In the genomic region with DNA sequence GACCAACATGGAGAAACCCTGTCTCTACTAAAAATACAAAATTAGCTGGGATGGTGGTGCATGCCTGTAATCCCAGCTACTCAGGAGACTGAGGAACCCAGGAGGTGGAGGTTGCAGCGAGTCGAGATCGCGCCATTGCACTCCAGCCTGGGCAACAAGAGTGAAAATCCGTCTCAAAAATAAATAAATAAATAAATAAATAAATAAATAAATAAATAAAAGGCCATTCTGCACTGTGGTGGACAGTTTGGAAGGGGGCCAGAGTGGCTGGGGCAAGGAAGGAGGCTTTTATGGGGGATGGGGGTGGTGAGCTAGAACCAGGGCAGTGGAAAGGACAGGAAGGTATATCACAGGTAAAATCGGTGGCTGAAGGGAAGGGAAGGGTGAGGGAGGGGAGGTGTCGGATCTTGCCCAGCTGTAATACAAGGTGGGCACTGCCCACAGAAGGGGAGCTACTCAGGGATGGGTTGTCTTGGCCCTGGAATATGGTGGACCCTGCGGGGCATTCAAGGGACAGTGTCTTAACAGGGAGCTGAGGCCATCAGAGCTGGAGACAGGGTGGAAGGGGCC, we compare ENCODE assay signal across 8 cellular contexts. TPM values are rescaled to one million over a fixed set of nuclear protein-coding genes. Genes with fewer than 3 reads are reported as not detected.
A peak's percentile ranks its signal among the peaks of the same experiment; 100 is the strongest.
DNase-seq lines count a peak whose midpoint lies in the region; ATAC-seq lines count a peak whose summit lies in the region.
"Not testable (repeated sequence)": the region's sequence is repeated elsewhere in the genome, so short reads cannot be mapped to it uniquely, and the experiment has no call there.
"Had no signal": no experiment of that assay in that cellular context is flagged by ENCODE, and none has a peak within 500 bp of the region (broad histone marks: within the 10 kb centered on the region; RNA-seq: fewer than 3 reads in every experiment).

No MANE protein-coding gene starts in this region.

- not testable (repeated sequence) for H3K4ac ChIP-seq in neuronal stem cell (ENCODE audit: low read length)

- peaks cover 16% of the 10 kb centered on the region for H3K79me1 ChIP-seq in neuronal stem cell (ENCODE audit: low read depth, low read length)

- H3K36me3 ChIP-seq in CD8-positive, alpha-beta memory T cell (ENCODE audit: insufficient read depth, low read length), result not testable (repeated sequence)
- peaks cover 19 to 21% of the 10 kb centered on the region in 2 donors for H3K36me3 ChIP-seq in neuronal stem cell (replicated peaks in 1 of 2; ENCODE audit: control insufficient read depth in 2 of 2, insufficient read depth in 2 of 2, low read length in 2 of 2)

- H4K91ac ChIP-seq in neuronal stem cell (ENCODE audit: low read depth, low read length, poor library complexity), result not testable (repeated sequence)

- H3K36me3 Mint-ChIP-seq in CD8-positive, alpha-beta memory T cell, result peaks cover 0 to 19% (median 4%) of the 10 kb centered on the region in 3 donors
- H3K36me3 Mint-ChIP-seq in T-helper 2 cell treated with Interferon-gamma antibody and Interleukin-4, amounts not matched to agents 5 μg/mL and 100 μg/mL, for 36 hours (ENCODE audit: low read depth), result peaks cover 11% of the 10 kb centered on the region
- not testable (repeated sequence) for H3K36me3 Mint-ChIP-seq in activated CD8-positive, alpha-beta memory T cell treated with anti-CD3 and anti-CD28 coated beads, Interleukin-2, amount 10 ng/mL, durations not matched to agents 7 days and 5 days; activated naive CD4-positive, alpha-beta T cell treated with anti-CD3 and anti-CD28 coated beads, Interleukin-2, amount 50 U/mL, for 24 hours; naive B cell
- peaks cover 22% of the 10 kb centered on the region for H3K36me3 Mint-ChIP-seq in dendritic cell treated with granulocyte-macrophage colony-stimulating factor and Interleukin-4, amounts not matched to agents 40 ng/mL and 50 ng/mL, for 4 days (ENCODE audit: low read depth)

- H3K27ac ChIP-seq in CD8-positive, alpha-beta memory T cell (ENCODE audit: low read depth, low read length); neuronal stem cell (replicated peaks; ENCODE audit: low read length): not testable (repeated sequence)

- not testable (repeated sequence) for H2BK12ac ChIP-seq in neuronal stem cell (ENCODE audit: low read length)

- not testable (repeated sequence) for H2BK120ac ChIP-seq in neuronal stem cell (ENCODE audit: low read depth, low read length)

- not testable (repeated sequence) for H3K27me3 ChIP-seq in CD8-positive, alpha-beta memory T cell (ENCODE audit: insufficient read depth, low read length, poor library complexity, severe bottlenecking)
- H3K27me3 ChIP-seq in neuronal stem cell (ENCODE audit: control insufficient read depth in 3 of 3, insufficient read depth in 3 of 3, low read depth in 1 of 3, low read length in 3 of 3), result peaks cover 0 to 16% (median 8%) of the 10 kb centered on the region in 3 experiments

- CTCF ChIA-PET in CD8-positive, alpha-beta memory T cell (lab: Charles Lee), result interaction anchor here (3.9 kb wide), 1 partner anchor 9 kb away, joined by 17 read pairs; no protein-coding TSS in a partner anchor
- CTCF ChIA-PET in activated CD8-positive, alpha-beta memory T cell treated with anti-CD3 and anti-CD28 coated beads, Interleukin-2, amount 10 ng/mL, durations not matched to agents 7 days and 5 days (lab: Charles Lee), result interaction anchor here (1.3 to 3.9 kb wide), 2 partner anchors 8 to 48 kb away, joined by 5 to 19 read pairs; partner anchors contain the start of gene ECI1

- not testable (repeated sequence) for H2BK5ac ChIP-seq in neuronal stem cell (ENCODE audit: low read length)

- POLR2A ChIA-PET in CD8-positive, alpha-beta memory T cell (lab: Charles Lee), result interaction anchor here (1.0 kb wide), 1 partner anchor 8 kb away, joined by 3 read pairs; no protein-coding TSS in a partner anchor

- intact Hi-C loops in dendritic cell treated with granulocyte-macrophage colony-stimulating factor and Interleukin-4, amounts not matched to agents 40 ng/mL and 50 ng/mL, for 4 days (cut with micrococcal nuclease), result not testable (repeated sequence)

- peak overlapping the region in 5 of 7 donors; percentile 51 to 88 (median 71) for H3K4me3 Mint-ChIP-seq in CD8-positive, alpha-beta memory T cell
- peak overlapping the region; percentile 49 for H3K4me3 Mint-ChIP-seq in T-helper 2 cell treated with Interferon-gamma antibody and Interleukin-4, amounts not matched to agents 5 μg/mL and 100 μg/mL, for 36 hours
- H3K4me3 Mint-ChIP-seq in activated CD8-positive, alpha-beta memory T cell treated with anti-CD3 and anti-CD28 coated beads, Interleukin-2, amount 10 ng/mL, durations not matched to agents 7 days and 5 days, result peak overlapping the region; percentile 5
- peak overlapping the region; percentile 66 for H3K4me3 Mint-ChIP-seq in activated naive CD4-positive, alpha-beta T cell treated with anti-CD3 and anti-CD28 coated beads, Interleukin-2, amount 50 U/mL, for 24 hours
- not testable (repeated sequence) for H3K4me3 Mint-ChIP-seq in dendritic cell treated with granulocyte-macrophage colony-stimulating factor and Interleukin-4, amounts not matched to agents 40 ng/mL and 50 ng/mL, for 4 days
- peak overlapping the region in 7 of 8 donors; percentile 52 to 88 (median 68) for H3K4me3 Mint-ChIP-seq in naive B cell

- peaks cover 10 to 11% of the 10 kb centered on the region in 2 donors for H3K27me3 Mint-ChIP-seq in CD8-positive, alpha-beta memory T cell
- H3K27me3 Mint-ChIP-seq in T-helper 2 cell treated with Interferon-gamma antibody and Interleukin-4, amounts not matched to agents 5 μg/mL and 100 μg/mL, for 36 hours (ENCODE audit: low read depth), result peaks cover 19% of the 10 kb centered on the region
- H3K27me3 Mint-ChIP-seq in activated CD8-positive, alpha-beta memory T cell treated with anti-CD3 and anti-CD28 coated beads, Interleukin-2, amount 10 ng/mL, durations not matched to agents 7 days and 5 days, result peaks cover 24% of the 10 kb centered on the region
- not testable (repeated sequence) for H3K27me3 Mint-ChIP-seq in activated naive CD4-positive, alpha-beta T cell treated with anti-CD3 and anti-CD28 coated beads, Interleukin-2, amount 50 U/mL, for 24 hours
- H3K27me3 Mint-ChIP-seq in dendritic cell treated with granulocyte-macrophage colony-stimulating factor and Interleukin-4, amounts not matched to agents 40 ng/mL and 50 ng/mL, for 4 days, result peaks cover 42% of the 10 kb centered on the region
- peaks cover 7 to 28% (median 21%) of the 10 kb centered on the region in 3 donors for H3K27me3 Mint-ChIP-seq in naive B cell

- not testable (repeated sequence) for H3K9ac ChIP-seq in neuronal stem cell (ENCODE audit: low read depth, low read length, poor library complexity)

- H3K4me1 ChIP-seq in CD8-positive, alpha-beta memory T cell (ENCODE audit: insufficient read depth, low read length), result peaks cover 17% of the 10 kb centered on the region
- H3K4me1 ChIP-seq in neuronal stem cell (ENCODE audit: control insufficient read depth in 2 of 2, insufficient read depth in 1 of 2, low read depth in 1 of 2, low read length in 2 of 2), result not testable (repeated sequence)

- H3K9me3 Mint-ChIP-seq in CD8-positive, alpha-beta memory T cell; T-helper 2 cell treated with Interferon-gamma antibody and Interleukin-4, amounts not matched to agents 5 μg/mL and 100 μg/mL, for 36 hours; activated CD8-positive, alpha-beta memory T cell treated with anti-CD3 and anti-CD28 coated beads, Interleukin-2, amount 10 ng/mL, durations not matched to agents 7 days and 5 days (ENCODE audit: low read depth); activated naive CD4-positive, alpha-beta T cell treated with anti-CD3 and anti-CD28 coated beads, Interleukin-2, amount 50 U/mL, for 24 hours; dendritic cell treated with granulocyte-macrophage colony-stimulating factor and Interleukin-4, amounts not matched to agents 40 ng/mL and 50 ng/mL, for 4 days; naive B cell: not testable (repeated sequence)

- peaks cover 14 to 32% (median 21%) of the 10 kb centered on the region in 3 donors for H3K4me1 Mint-ChIP-seq in CD8-positive, alpha-beta memory T cell
- H3K4me1 Mint-ChIP-seq in T-helper 2 cell treated with Interferon-gamma antibody and Interleukin-4, amounts not matched to agents 5 μg/mL and 100 μg/mL, for 36 hours (ENCODE audit: low read depth), result not testable (repeated sequence)
- H3K4me1 Mint-ChIP-seq in activated CD8-positive, alpha-beta memory T cell treated with anti-CD3 and anti-CD28 coated beads, Interleukin-2, amount 10 ng/mL, durations not matched to agents 7 days and 5 days, result peaks cover 25% of the 10 kb centered on the region
- peaks cover 20% of the 10 kb centered on the region for H3K4me1 Mint-ChIP-seq in activated naive CD4-positive, alpha-beta T cell treated with anti-CD3 and anti-CD28 coated beads, Interleukin-2, amount 50 U/mL, for 24 hours
- H3K4me1 Mint-ChIP-seq in dendritic cell treated with granulocyte-macrophage colony-stimulating factor and Interleukin-4, amounts not matched to agents 40 ng/mL and 50 ng/mL, for 4 days (ENCODE audit: low read depth), result peaks cover 42% of the 10 kb centered on the region
- peaks cover 17 to 31% (median 20%) of the 10 kb centered on the region in 3 donors for H3K4me1 Mint-ChIP-seq in naive B cell

- H2AFZ ChIP-seq in neuronal stem cell (ENCODE audit: low read length), result not testable (repeated sequence)

- peak overlapping the region; percentile 5 for H2BK15ac ChIP-seq in neuronal stem cell (ENCODE audit: low read length)

- H3K27ac Mint-ChIP-seq in CD8-positive, alpha-beta memory T cell, result peak overlapping the region in 2 of 8 donors; percentile 11 to 58
- peak overlapping the region; percentile 6 for H3K27ac Mint-ChIP-seq in T-helper 2 cell treated with Interferon-gamma antibody and Interleukin-4, amounts not matched to agents 5 μg/mL and 100 μg/mL, for 36 hours
- not testable (repeated sequence) for H3K27ac Mint-ChIP-seq in activated CD8-positive, alpha-beta memory T cell treated with anti-CD3 and anti-CD28 coated beads, Interleukin-2, amount 10 ng/mL, durations not matched to agents 7 days and 5 days
- H3K27ac Mint-ChIP-seq in activated naive CD4-positive, alpha-beta T cell treated with anti-CD3 and anti-CD28 coated beads, Interleukin-2, amount 50 U/mL, for 24 hours, result peak overlapping the region; percentile 74
- H3K27ac Mint-ChIP-seq in dendritic cell treated with granulocyte-macrophage colony-stimulating factor and Interleukin-4, amounts not matched to agents 40 ng/mL and 50 ng/mL, for 4 days, result peak overlapping the region; percentile 20
- H3K27ac Mint-ChIP-seq in naive B cell, result peak overlapping the region in 1 of 6 donors; percentile 41

- not testable (repeated sequence) for H3K14ac ChIP-seq in neuronal stem cell (ENCODE audit: low read length)

- WGBS in neuronal stem cell (ENCODE audit: extremely low coverage in 2 of 2, insufficient read length in 2 of 2, insufficient replicate concordance in 1 of 2), 2 donors, result no CpG with 5 or more reads among the region's 8 CpGs

- H3K4me2 ChIP-seq in neuronal stem cell (ENCODE audit: insufficient read depth, low read length, poor library complexity, severe bottlenecking), result not testable (repeated sequence)

- H4K8ac ChIP-seq in neuronal stem cell (ENCODE audit: low read depth, low read length), result not testable (repeated sequence)

- H2AK5ac ChIP-seq in neuronal stem cell (ENCODE audit: low read depth, low read length), result not testable (repeated sequence)

- not testable (repeated sequence) for H3K18ac ChIP-seq in neuronal stem cell (ENCODE audit: low read length)

- not testable (repeated sequence) for H3K9me3 ChIP-seq in CD8-positive, alpha-beta memory T cell (ENCODE audit: low read length); neuronal stem cell (replicated peaks in 1 of 2; ENCODE audit: control insufficient read depth in 2 of 2, insufficient read depth in 1 of 2, low read depth in 1 of 2, low read length in 2 of 2)

- H3K23ac ChIP-seq in neuronal stem cell (ENCODE audit: low read depth, low read length, poor library complexity), result not testable (repeated sequence)

- ATAC-seq in activated CD8-positive, alpha-beta memory T cell treated with anti-CD3 and anti-CD28 coated beads, Interleukin-2, amount 10 ng/mL, durations not matched to agents 7 days and 5 days; naive B cell (ENCODE audit: low read depth in 2 of 2): not testable (repeated sequence)

- not testable (repeated sequence) for DNase-seq in CD8-positive, alpha-beta memory T cell; T-helper 2 cell treated with Interferon-gamma antibody and Interleukin-4, amounts not matched to agents 5 μg/mL and 100 μg/mL, for 36 hours (ENCODE audit: low spot score); activated CD8-positive, alpha-beta memory T cell treated with anti-CD3 and anti-CD28 coated beads, Interleukin-2, amount 10 ng/mL, durations not matched to agents 7 days and 5 days; naive B cell; neuronal stem cell (ENCODE audit: low spot score)

- H3K4me3 ChIP-seq in CD8-positive, alpha-beta memory T cell (ENCODE audit: low read length); neuronal stem cell (ENCODE audit: low read length in 2 of 2): not testable (repeated sequence)

RNA-seq across cellular contexts. Expression of gene MLST8, which starts 2.0 kb away (rescaled TPM):
- total RNA-seq in CD8-positive, alpha-beta memory T cell, result 10 to 100 TPM; 75.4 to 76.8 TPM
- 30.8 TPM for polyA plus RNA-seq in CD8-positive, alpha-beta memory T cell
- total RNA-seq in activated CD8-positive, alpha-beta memory T cell treated with anti-CD3 and anti-CD28 coated beads, Interleukin-2, amount 10 ng/mL, durations not matched to agents 7 days and 5 days, result 10 to 100 TPM; 38.9 to 45.7 TPM
- polyA plus RNA-seq in naive B cell (ENCODE audit: low read depth in 6 of 6), result 10 to 100 TPM; 28.1 to 43.1 (median 33.4) TPM
- 74.1 TPM for polyA plus RNA-seq in neuronal stem cell (2013, experiment 1 of 2)
- polyA plus RNA-seq in neuronal stem cell (2013, experiment 2 of 2), result 70.9 TPM

RNA-seq across cellular contexts. Expression of gene CASKIN1, which starts 6.8 kb away (rescaled TPM):
- under 1 TPM; 0.13 to 0.24 TPM for total RNA-seq in CD8-positive, alpha-beta memory T cell
- polyA plus RNA-seq in CD8-positive, alpha-beta memory T cell, result not detected
- under 1 TPM in 1 of 2 experiments, not detected in 1; 0.09 TPM for total RNA-seq in activated CD8-positive, alpha-beta memory T cell treated with anti-CD3 and anti-CD28 coated beads, Interleukin-2, amount 10 ng/mL, durations not matched to agents 7 days and 5 days
- polyA plus RNA-seq in naive B cell (ENCODE audit: low read depth in 6 of 6), result not detected
- polyA plus RNA-seq in neuronal stem cell (2013, experiment 1 of 2), result 4.7 TPM
- 4.7 TPM for polyA plus RNA-seq in neuronal stem cell (2013, experiment 2 of 2)
- total RNA-seq: RPMI7951 had no signal

RNA-seq across cellular contexts. Expression of gene BRICD5, which starts 7.5 kb away (rescaled TPM):
- 10 to 100 TPM in 1 of 2 experiments, 1 to 10 TPM in 1; 8.4 to 10.9 TPM for total RNA-seq in CD8-positive, alpha-beta memory T cell
- polyA plus RNA-seq in CD8-positive, alpha-beta memory T cell, result 0.14 TPM
- 10 to 100 TPM; 13.2 to 20.4 TPM for total RNA-seq in activated CD8-positive, alpha-beta memory T cell treated with anti-CD3 and anti-CD28 coated beads, Interleukin-2, amount 10 ng/mL, durations not matched to agents 7 days and 5 days
- under 1 TPM in 2 of 6 donors, not detected in 4; 0.48 to 0.49 TPM for polyA plus RNA-seq in naive B cell (ENCODE audit: low read depth in 6 of 6)
- 9.0 TPM for polyA plus RNA-seq in neuronal stem cell (2013, experiment 1 of 2)
- polyA plus RNA-seq in neuronal stem cell (2013, experiment 2 of 2), result 9.1 TPM

RNA-seq across cellular contexts. Expression of gene PGP, which starts 11.4 kb away (rescaled TPM):
- 10 to 100 TPM; 27.3 to 30.9 TPM for total RNA-seq in CD8-positive, alpha-beta memory T cell
- polyA plus RNA-seq in CD8-positive, alpha-beta memory T cell, result 14.7 TPM
- 10 to 100 TPM; 29.8 to 34.8 TPM for total RNA-seq in activated CD8-positive, alpha-beta memory T cell treated with anti-CD3 and anti-CD28 coated beads, Interleukin-2, amount 10 ng/mL, durations not matched to agents 7 days and 5 days
- polyA plus RNA-seq in naive B cell (ENCODE audit: low read depth in 6 of 6), result 10 to 100 TPM in 2 of 6 donors, 1 to 10 TPM in 4; 5.7 to 11.0 (median 9.5) TPM
- polyA plus RNA-seq in neuronal stem cell (2013, experiment 1 of 2), result 32.8 TPM
- 31.7 TPM for polyA plus RNA-seq in neuronal stem cell (2013, experiment 2 of 2)

RNA-seq across cellular contexts. Expression of gene E4F1, which starts 20.2 kb away (rescaled TPM):
- 10 to 100 TPM; 28.9 to 29.8 TPM for total RNA-seq in CD8-positive, alpha-beta memory T cell
- 16.5 TPM for polyA plus RNA-seq in CD8-positive, alpha-beta memory T cell
- total RNA-seq in activated CD8-positive, alpha-beta memory T cell treated with anti-CD3 and anti-CD28 coated beads, Interleukin-2, amount 10 ng/mL, durations not matched to agents 7 days and 5 days, result 10 to 100 TPM; 31.3 to 37.1 TPM
- 10 to 100 TPM in 2 of 6 donors, 1 to 10 TPM in 4; 6.4 to 16.1 (median 8.9) TPM for polyA plus RNA-seq in naive B cell (ENCODE audit: low read depth in 6 of 6)
- 10.6 TPM for polyA plus RNA-seq in neuronal stem cell (2013, experiment 1 of 2)
- 9.7 TPM for polyA plus RNA-seq in neuronal stem cell (2013, experiment 2 of 2)
